Comparison of ENCODE assay signal across 16 cellular contexts in genomic region chr3:197340521-197340871, GRCh38.
"Had no signal": no experiment of that assay in that cellular context is flagged by ENCODE, and none has a peak within 500 bp of the region (broad histone marks: within the 10 kb centered on the region; RNA-seq: fewer than 3 reads in every experiment).

No MANE protein-coding gene starts in this region.

- H3K36me3 Mint-ChIP-seq: naive thymus-derived CD8-positive, alpha-beta T cell had no signal

- ATAC-seq: activated T-helper 17 cell treated with anti-CD3 and anti-CD28 coated beads, Interleukin-2, amount 50 U/mL, for 72 hours; lower lobe of right lung; naive thymus-derived CD8-positive, alpha-beta T cell had no signal

- H3K27ac ChIP-seq: lower lobe of right lung, ovary, testis, VCaP had no signal

- H3K4me1 Mint-ChIP-seq: activated T-helper 17 cell treated with anti-CD3 and anti-CD28 coated beads, Interleukin-2, amount 50 U/mL, for 72 hours had no signal

- DNase-seq: activated CD4-positive, alpha-beta T cell treated with anti-CD3 and anti-CD28 coated beads for 1 hour; activated CD4-positive, alpha-beta T cell treated with anti-CD3 and anti-CD28 coated beads, Interleukin-2, amount 50 U/mL, for 48 hours; activated naive CD4-positive, alpha-beta T cell treated with Interleukin-2 at 50 U/mL for 16 hours; anterior cingulate cortex; cerebellar nuclear complex; effector memory CD4-positive, alpha-beta T cell; immature natural killer cell; lower lobe of right lung; naive thymus-derived CD8-positive, alpha-beta T cell; ovary; stimulated activated CD4-positive, alpha-beta T cell treated with anti-CD3 and anti-CD28 coated beads, Interleukin-12 subunit alpha, Interleukin-12 subunit beta, amount 100 ng/mL, for 4 hours; stimulated activated CD4-positive, alpha-beta T cell treated with anti-CD3 and anti-CD28 coated beads, Interleukin-2, amount 100 ng/mL, for 24 hours; stomach had no signal

- H3K27ac Mint-ChIP-seq: activated T-helper 17 cell treated with anti-CD3 and anti-CD28 coated beads, Interleukin-2, amount 50 U/mL, for 72 hours; immature natural killer cell had no signal

- H3K4me1 ChIP-seq: lower lobe of right lung, stomach, testis had no signal

- H3K36me3 ChIP-seq: lower lobe of right lung, ovary, stomach had no signal

- H3K4me3 Mint-ChIP-seq: activated T-helper 17 cell treated with anti-CD3 and anti-CD28 coated beads, Interleukin-2, amount 50 U/mL, for 72 hours; immature natural killer cell; naive thymus-derived CD8-positive, alpha-beta T cell had no signal

- H3K27me3 ChIP-seq: ovary, stomach, testis had no signal

- H3K4me3 ChIP-seq: lower lobe of right lung, ovary, stomach, testis had no signal

- H3K27me3 Mint-ChIP-seq: activated T-helper 17 cell treated with anti-CD3 and anti-CD28 coated beads, Interleukin-2, amount 50 U/mL, for 72 hours; naive thymus-derived CD8-positive, alpha-beta T cell had no signal

- H3K9me3 ChIP-seq: lower lobe of right lung, ovary, stomach, testis had no signal

- H3K9me3 Mint-ChIP-seq: activated T-helper 17 cell treated with anti-CD3 and anti-CD28 coated beads, Interleukin-2, amount 50 U/mL, for 72 hours; immature natural killer cell; naive thymus-derived CD8-positive, alpha-beta T cell had no signal
